ENCODE assay signal across 1 cellular context in genomic region chr1:54781023-54781723, GRCh38.
TF ChIP-seq lines count a peak whose summit lies in the region.

No MANE protein-coding gene starts in this region.

TF ChIP-seq in WTC11, 78 proteins besides CTCF, POLR2A, EP300 and RAD21 (continued from another document):
- TF ChIP-seq STAT6 (CRISPR knock-in tag; conservative IDR thresholded peaks at IDR 0.05; ENCODE audit: low read depth), result peak; percentile 41; the same call in 1 of the 2 replicates
- TF ChIP-seq MXD4 (CRISPR knock-in tag; IDR thresholded peaks at IDR 0.05; ENCODE audit: borderline replicate concordance), result no peak
- peak; percentile 34; the same call in 1 of the 2 replicates for TF ChIP-seq NFYB (CRISPR knock-in tag; conservative IDR thresholded peaks at IDR 0.05; ENCODE audit: low read depth)
- TF ChIP-seq ARID4B (CRISPR knock-in tag; IDR thresholded peaks at IDR 0.05; ENCODE audit: borderline replicate concordance), result peak; percentile 99
- TF ChIP-seq ATF1 (CRISPR knock-in tag; IDR thresholded peaks at IDR 0.05), result 0 out of 2 replicates have a peak, but pooled peaks have one; percentile 52
